Comparison of ENCODE assay signal across 1 cellular context in the genomic region with DNA sequence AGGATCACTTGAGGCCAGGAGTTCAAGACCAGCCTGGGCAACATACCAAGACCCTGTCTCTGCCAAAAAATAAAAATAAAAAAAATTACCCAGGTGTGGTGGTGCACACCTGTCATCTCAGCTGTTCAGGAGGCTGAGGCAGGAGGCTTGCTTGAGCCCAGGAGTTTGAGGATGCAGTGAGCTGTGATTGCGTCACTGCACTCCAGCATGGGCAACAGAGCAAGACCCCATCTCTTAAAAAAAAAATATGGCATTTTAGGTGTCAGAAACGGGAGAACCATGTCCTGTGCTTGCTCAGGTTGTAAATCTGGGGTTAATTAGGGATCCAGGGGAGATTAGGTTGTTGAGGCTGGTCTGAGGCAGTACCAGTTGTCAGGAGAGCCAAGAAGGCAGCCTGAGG.
TF ChIP-seq lines count a peak whose summit lies in the region.

No MANE protein-coding gene starts in this region.

TF ChIP-seq in WTC11, 78 proteins besides CTCF, POLR2A, EP300 and RAD21 (continued from another document):
- TF ChIP-seq OVOL2 (CRISPR knock-in tag; IDR thresholded peaks at IDR 0.05; ENCODE audit: borderline replicate concordance) (no peak), CREM (CRISPR knock-in tag; IDR thresholded peaks at IDR 0.05) (no peak), TEAD1 (CRISPR knock-in tag; IDR thresholded peaks at IDR 0.05) (no peak), RELA (CRISPR knock-in tag; IDR thresholded peaks at IDR 0.05; ENCODE audit: borderline replicate concordance) (no peak), HMGA2 (CRISPR knock-in tag; IDR thresholded peaks at IDR 0.05) (no peak), MAX (CRISPR knock-in tag; IDR thresholded peaks at IDR 0.05) (no peak), IRF2 (CRISPR knock-in tag; IDR thresholded peaks at IDR 0.05; ENCODE audit: borderline replicate concordance, low read depth) (no peak), ZNF138 (CRISPR knock-in tag; conservative IDR thresholded peaks at IDR 0.05) (no peak), ESRRA (CRISPR knock-in tag; IDR thresholded peaks at IDR 0.05; ENCODE audit: borderline replicate concordance) (no peak), NR3C1 (CRISPR knock-in tag; conservative IDR thresholded peaks at IDR 0.05; ENCODE audit: low read depth) (no peak), ZBTB21 (CRISPR knock-in tag; IDR thresholded peaks at IDR 0.05; ENCODE audit: borderline replicate concordance) (no peak), ZNF416 (CRISPR knock-in tag; IDR thresholded peaks at IDR 0.05) (no peak)
- TF ChIP-seq, protein P1, sequence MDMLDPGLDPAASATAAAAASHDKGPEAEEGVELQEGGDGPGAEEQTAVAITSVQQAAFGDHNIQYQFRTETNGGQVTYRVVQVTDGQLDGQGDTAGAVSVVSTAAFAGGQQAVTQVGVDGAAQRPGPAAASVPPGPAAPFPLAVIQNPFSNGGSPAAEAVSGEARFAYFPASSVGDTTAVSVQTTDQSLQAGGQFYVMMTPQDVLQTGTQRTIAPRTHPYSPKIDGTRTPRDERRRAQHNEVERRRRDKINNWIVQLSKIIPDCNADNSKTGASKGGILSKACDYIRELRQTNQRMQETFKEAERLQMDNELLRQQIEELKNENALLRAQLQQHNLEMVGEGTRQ (CRISPR knock-in tag; IDR thresholded peaks at IDR 0.05): no peak
- TF ChIP-seq, protein P2, sequence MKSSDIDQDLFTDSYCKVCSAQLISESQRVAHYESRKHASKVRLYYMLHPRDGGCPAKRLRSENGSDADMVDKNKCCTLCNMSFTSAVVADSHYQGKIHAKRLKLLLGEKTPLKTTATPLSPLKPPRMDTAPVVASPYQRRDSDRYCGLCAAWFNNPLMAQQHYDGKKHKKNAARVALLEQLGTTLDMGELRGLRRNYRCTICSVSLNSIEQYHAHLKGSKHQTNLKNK (CRISPR knock-in tag; IDR thresholded peaks at IDR 0.05): no peak
- TF ChIP-seq, protein P3, sequence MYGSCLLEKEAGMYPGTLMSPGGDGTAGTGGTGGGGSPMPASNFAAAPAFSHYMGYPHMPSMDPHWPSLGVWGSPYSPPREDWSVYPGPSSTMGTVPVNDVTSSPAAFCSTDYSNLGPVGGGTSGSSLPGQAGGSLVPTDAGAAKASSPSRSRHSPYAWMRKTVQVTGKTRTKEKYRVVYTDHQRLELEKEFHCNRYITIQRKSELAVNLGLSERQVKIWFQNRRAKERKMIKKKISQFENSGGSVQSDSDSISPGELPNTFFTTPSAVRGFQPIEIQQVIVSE (CRISPR knock-in tag; IDR thresholded peaks at IDR 0.05; ENCODE audit: borderline replicate concordance): no peak
